Comparison of ENCODE assay signal across 1 cellular context in the genomic region with DNA sequence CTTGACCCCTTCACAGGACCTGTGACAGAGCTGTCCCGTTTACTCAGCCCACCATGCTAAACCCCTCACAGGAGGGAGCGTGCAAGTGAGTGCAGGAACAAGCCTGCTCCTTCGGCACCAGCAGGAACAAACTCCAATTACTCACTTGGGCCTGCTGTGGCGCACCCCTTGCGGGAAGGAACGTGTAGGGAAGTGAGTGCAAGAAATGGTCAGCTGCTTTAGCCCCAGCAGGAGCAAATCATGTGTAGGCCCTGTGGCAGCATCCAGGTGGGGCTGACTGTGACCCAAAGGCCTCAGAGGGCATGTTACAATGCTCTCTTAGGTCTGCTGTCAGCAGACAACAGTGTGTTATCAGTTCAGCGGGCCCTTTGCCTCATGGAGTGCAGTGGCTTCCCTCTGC.
TF ChIP-seq lines count a peak whose summit lies in the region.

No MANE protein-coding gene starts in this region.

TF ChIP-seq in H1, 55 proteins besides CTCF, POLR2A, EP300 and RAD21 (continued from another document):
- TF ChIP-seq SAP30 (IDR thresholded peaks at IDR 0.05; ENCODE audit: insufficient read depth, insufficient replicate concordance, low read length), result no peak
